14 cellular contexts compared by ENCODE assay signal in the genomic region with DNA sequence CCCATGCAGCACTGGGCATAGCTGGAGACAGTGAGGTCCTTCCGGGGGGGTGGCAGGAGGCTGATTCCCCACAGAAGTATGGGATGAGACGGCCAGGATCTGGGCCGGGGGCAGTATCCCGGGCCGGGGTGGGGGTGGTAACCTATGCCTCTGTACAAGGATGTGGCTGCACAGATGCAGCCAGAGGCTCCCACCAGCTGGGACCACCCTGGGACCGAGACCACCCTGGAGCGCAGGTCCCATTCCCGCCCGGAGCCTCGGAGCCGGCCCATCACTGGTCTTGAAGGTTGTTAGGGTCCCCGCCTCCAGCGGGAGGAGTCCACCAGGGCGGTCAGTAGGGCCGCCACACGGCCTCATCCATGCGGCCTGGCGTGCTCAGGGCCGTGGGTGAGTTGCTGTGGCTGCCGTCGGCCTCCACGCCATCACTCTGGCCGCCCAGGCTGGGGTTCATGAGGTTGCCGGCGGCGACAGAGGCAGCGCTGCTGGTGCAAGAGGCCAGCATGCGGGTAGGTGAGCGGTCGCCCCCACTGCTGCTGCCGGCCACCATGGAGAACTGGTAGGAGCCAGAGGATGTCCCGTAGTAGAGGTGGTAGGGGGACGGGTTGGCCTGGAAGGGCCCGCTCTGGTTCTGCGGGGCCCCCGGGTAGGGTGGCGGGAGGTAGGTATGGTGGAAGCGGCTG. TPM values are rescaled to one million over a fixed set of nuclear protein-coding genes. Genes with fewer than 3 reads are reported as not detected.
A peak's percentile ranks its signal among the peaks of the same experiment; 100 is the strongest.
DNase-seq lines count a peak whose midpoint lies in the region; ATAC-seq, FAIRE-seq and TF ChIP-seq lines count a peak whose summit lies in the region.
"Had no signal": no experiment of that assay in that cellular context is flagged by ENCODE, and none has a peak within 500 bp of the region (broad histone marks: within the 10 kb centered on the region; RNA-seq: fewer than 3 reads in every experiment).

No MANE protein-coding gene starts in this region.

- no peak for TF ChIP-seq EP300 in H1 (IDR thresholded peaks at IDR 0.05; ENCODE audit: borderline replicate concordance in 1 of 2, low read depth in 2 of 2, low read length in 2 of 2)

- no peak overlapping the region for H3K14ac ChIP-seq in H1 (ENCODE audit: insufficient read length)

- CTCF ChIA-PET in H1 (lab: Charles Lee; ENCODE audit: partially characterized antibody), result interaction anchor here (0.6 to 1.1 kb wide), 4 partner anchors 9 to 486 kb away, joined by 3 to 6 read pairs (median 4); a partner anchor contains a TSS

- peak overlapping the region; percentile 46; the same call in 1 of the 2 replicates for H4K8ac ChIP-seq in H1 (ENCODE audit: extremely low read depth, insufficient read depth, low read length)

- no peak for TF ChIP-seq POLR2A in H1 (IDR thresholded peaks at IDR 0.05; ENCODE audit: control extremely low read depth in 1 of 2, low read depth in 2 of 2, low read length in 2 of 2)

- H3K79me2 ChIP-seq in H1 (ENCODE audit: control insufficient read depth in 1 of 2, insufficient read depth in 2 of 2, low read length in 2 of 2), result no peaks in the 10 kb centered on the region

- H3K36me3 Mint-ChIP-seq in activated T-cell treated with anti-CD3 and anti-CD28 coated beads, Interleukin-2, amount 50 U/mL, for 4 hours (ENCODE audit: insufficient read depth), result peaks cover 21% of the 10 kb centered on the region
- H3K36me3 Mint-ChIP-seq in stimulated activated naive CD8-positive, alpha-beta T cell treated with anti-CD3 and anti-CD28 coated beads, Interleukin-15, Interleukin-2, amounts not matched to agents 100 ng/mL and 50 ng/mL, for 24 hours (ENCODE audit: low read depth), result peaks cover 50% of the 10 kb centered on the region

- H3K4me3 ChIP-seq in RWPE2 (ENCODE audit: severe bottlenecking) (no peak overlapping the region), H1 (ENCODE audit: extremely low read depth in 1 of 4, insufficient read depth in 2 of 4, low read depth in 3 of 4, low read length in 4 of 4) (no peak overlapping the region), HAP-1 (no peak overlapping the region)
- H3K4me3 ChIP-seq: upper lobe of left lung had no signal

- H4K20me1 ChIP-seq in H1 (replicated peaks in 1 of 2; ENCODE audit: control insufficient read depth in 1 of 2, insufficient read depth in 2 of 2, low read length in 2 of 2), result no peaks in the 10 kb centered on the region

- no peak overlapping the region for H2BK5ac ChIP-seq in H1 (ENCODE audit: low read depth, low read length)

- H3K9me3 ChIP-seq in RWPE2 (ENCODE audit: severe bottlenecking) (no peaks in the 10 kb centered on the region), H1 (ENCODE audit: insufficient read depth in 2 of 2, low read depth in 1 of 2, low read length in 1 of 2) (no peaks in the 10 kb centered on the region), HAP-1 (no peaks in the 10 kb centered on the region)
- H3K9me3 ChIP-seq: upper lobe of left lung had no signal

- no peak overlapping the region for H2BK15ac ChIP-seq in H1 (ENCODE audit: low read length)

- TF ChIP-seq CTCF in RWPE2 (IDR thresholded peaks at IDR 0.05; ENCODE audit: poor library complexity, severe bottlenecking), result no peak
- TF ChIP-seq CTCF in H1 (IDR thresholded peaks at IDR 0.05; ENCODE audit: control extremely low read depth in 1 of 3, insufficient read depth in 1 of 3, low read depth in 1 of 3, low read length in 3 of 3), result no peak

- no peak overlapping the region for H3K18ac ChIP-seq in H1 (ENCODE audit: extremely low read depth, low read length)

- in situ Hi-C loops in HAP-1 (cut with MboI; ENCODE audit: low sequenced_read_pairs), result no loop called here

- no peak overlapping the region for H2BK120ac ChIP-seq in H1 (replicated peaks; ENCODE audit: low read depth, low read length)

- H3K27me3 ChIP-seq in RWPE2 (ENCODE audit: insufficient read depth, poor library complexity, severe bottlenecking) (no peaks in the 10 kb centered on the region), H1 (replicated peaks in 1 of 4; ENCODE audit: control insufficient read depth in 3 of 4, extremely low read depth in 1 of 4, insufficient read depth in 3 of 4, low read length in 3 of 4) (no peaks in the 10 kb centered on the region), HAP-1 (ENCODE audit: low read depth) (no peaks in the 10 kb centered on the region)
- H3K27me3 ChIP-seq: upper lobe of left lung had no signal

- WGBS in H1 (ENCODE audit: extremely low coverage in 1 of 2, insufficient coverage in 1 of 2, insufficient read length in 1 of 2, insufficient replicate concordance in 2 of 2, low coverage in 1 of 2, low lambda C conversion rate in 2 of 2, missing lambda C conversion rate in 1 of 2), 2 experiments, result 93% methylated on average over 33 of the region's 38 CpGs; no CpG with 5 or more reads in 1 of the 2 experiments

- H3K23me2 ChIP-seq in H1 (ENCODE audit: low read depth, low read length), result no peaks in the 10 kb centered on the region

- no peak overlapping the region for H3K56ac ChIP-seq in H1 (replicated peaks; ENCODE audit: insufficient read length, low read depth, low read length)

- no peak overlapping the region for H4K5ac ChIP-seq in H1 (ENCODE audit: insufficient read length, low read depth, low read length)

- no peaks in the 10 kb centered on the region for H3K27me3 Mint-ChIP-seq in activated T-cell treated with anti-CD3 and anti-CD28 coated beads, Interleukin-2, amount 50 U/mL, for 4 hours (ENCODE audit: low read depth)
- H3K27me3 Mint-ChIP-seq in stimulated activated naive CD8-positive, alpha-beta T cell treated with anti-CD3 and anti-CD28 coated beads, Interleukin-15, Interleukin-2, amounts not matched to agents 100 ng/mL and 50 ng/mL, for 24 hours, result no peaks in the 10 kb centered on the region
- H3K27me3 Mint-ChIP-seq: activated CD4-positive, alpha-beta T cell treated with anti-CD3 and anti-CD28 coated beads, Interleukin-2, amount 10 ng/mL, durations not matched to agents 7 days and 5 days had no signal

- H3K4me1 ChIP-seq in RWPE2 (ENCODE audit: insufficient read depth, poor library complexity, severe bottlenecking) (no peaks in the 10 kb centered on the region), H1 (replicated peaks in 1 of 4; ENCODE audit: control insufficient read depth in 3 of 4, insufficient read depth in 4 of 4, low read length in 3 of 4) (no peaks in the 10 kb centered on the region; a peak in 2 of 7 replicates), HAP-1 (no peaks in the 10 kb centered on the region)
- H3K4me1 ChIP-seq: upper lobe of left lung had no signal

- H4K91ac ChIP-seq in H1 (replicated peaks; ENCODE audit: insufficient read length, low read length), result no peak overlapping the region

- POLR2A ChIA-PET in H1 (lab: Charles Lee; ENCODE audit: partially characterized antibody), result no interaction called here

- H2BK20ac ChIP-seq in H1 (ENCODE audit: low read length), result no peak overlapping the region

- intact Hi-C loops in left cardiac atrium (cut with DNase I), result loop anchor here in 1 of 2 donors (10.0 kb wide), 1 partner anchor 47 kb away; no protein-coding TSS in a partner anchor

- H3K79me1 ChIP-seq in H1 (ENCODE audit: low read depth, low read length), result no peaks in the 10 kb centered on the region

- FAIRE-seq in H1 (lab: Jason Lieb, UNC), result no peak
- FAIRE-seq: HTR-8/SVneo had no signal

- H3K4me3 Mint-ChIP-seq in activated T-cell treated with anti-CD3 and anti-CD28 coated beads, Interleukin-2, amount 50 U/mL, for 4 hours, result no peak overlapping the region
- H3K4me3 Mint-ChIP-seq in stimulated activated naive CD8-positive, alpha-beta T cell treated with anti-CD3 and anti-CD28 coated beads, Interleukin-15, Interleukin-2, amounts not matched to agents 100 ng/mL and 50 ng/mL, for 24 hours, result peak overlapping the region; percentile 23
- H3K4me3 Mint-ChIP-seq: activated CD4-positive, alpha-beta T cell treated with anti-CD3 and anti-CD28 coated beads, Interleukin-2, amount 10 ng/mL, durations not matched to agents 7 days and 5 days had no signal

- H3K27ac Mint-ChIP-seq in stimulated activated naive CD8-positive, alpha-beta T cell treated with anti-CD3 and anti-CD28 coated beads, Interleukin-15, Interleukin-2, amounts not matched to agents 100 ng/mL and 50 ng/mL, for 24 hours, result peak overlapping the region; percentile 63

- no peak overlapping the region for H2AFZ ChIP-seq in H1 (ENCODE audit: low read length)

- no peak overlapping the region for H2BK12ac ChIP-seq in H1 (ENCODE audit: low read depth, low read length)

- H2AK5ac ChIP-seq in H1 (ENCODE audit: low read depth, low read length), result peak overlapping the region; percentile 53; the same call in 1 of the 2 replicates

- H3K4me2 ChIP-seq in H1 (ENCODE audit: insufficient read depth in 1 of 2, low read depth in 2 of 2, low read length in 2 of 2), result no peak overlapping the region

- TF ChIP-seq RAD21 in H1 (IDR thresholded peaks at IDR 0.05 in 1 of 2, conservative IDR thresholded peaks at IDR 0.05 in 1 of 2; ENCODE audit: low read depth in 2 of 2, low read length in 2 of 2), result no peak

- H3K9ac ChIP-seq in H1 (replicated peaks in 1 of 4; ENCODE audit: extremely low read depth in 1 of 4, low read depth in 3 of 4, low read length in 3 of 4), result no peak overlapping the region

- peaks cover 29% of the 10 kb centered on the region for H3K4me1 Mint-ChIP-seq in activated T-cell treated with anti-CD3 and anti-CD28 coated beads, Interleukin-2, amount 50 U/mL, for 4 hours (ENCODE audit: low read depth)
- peaks cover 62% of the 10 kb centered on the region for H3K4me1 Mint-ChIP-seq in stimulated activated naive CD8-positive, alpha-beta T cell treated with anti-CD3 and anti-CD28 coated beads, Interleukin-15, Interleukin-2, amounts not matched to agents 100 ng/mL and 50 ng/mL, for 24 hours (ENCODE audit: low read depth)

- H3K9me3 Mint-ChIP-seq in activated T-cell treated with anti-CD3 and anti-CD28 coated beads, Interleukin-2, amount 50 U/mL, for 4 hours, result no peaks in the 10 kb centered on the region
- no peaks in the 10 kb centered on the region for H3K9me3 Mint-ChIP-seq in stimulated activated naive CD8-positive, alpha-beta T cell treated with anti-CD3 and anti-CD28 coated beads, Interleukin-15, Interleukin-2, amounts not matched to agents 100 ng/mL and 50 ng/mL, for 24 hours
- H3K9me3 Mint-ChIP-seq: activated CD4-positive, alpha-beta T cell treated with anti-CD3 and anti-CD28 coated beads, Interleukin-2, amount 10 ng/mL, durations not matched to agents 7 days and 5 days had no signal

- H3K36me3 ChIP-seq in RWPE2 (ENCODE audit: low read depth) (no peaks in the 10 kb centered on the region), H1 (ENCODE audit: control insufficient read depth in 2 of 4, insufficient read depth in 4 of 4, low read length in 3 of 4) (no peaks in the 10 kb centered on the region), HAP-1 (replicated peaks) (peaks cover 10% of the 10 kb centered on the region)

- no peak overlapping the region for H3K23ac ChIP-seq in H1 (ENCODE audit: insufficient read length)

- no peak for ATAC-seq in activated T-cell treated with anti-CD3 and anti-CD28 coated beads, Interleukin-2, amount 50 U/mL, for 4 hours
- no peak for ATAC-seq in RWPE2 (ENCODE audit: low read depth)
- no peak for ATAC-seq in left cardiac atrium
- ATAC-seq: PC-3, right cardiac atrium had no signal

- DNase-seq in activated T-cell treated with anti-CD3 and anti-CD28 coated beads, Interleukin-2, amount 50 U/mL, for 1 hour, result peak; percentile 22
- DNase-seq in activated T-cell treated with anti-CD3 and anti-CD28 coated beads, Interleukin-2, amount 50 U/mL, for 4 hours, result no peak
- DNase-seq in RWPE2 (ENCODE audit: low spot score) (peak; percentile 48), H1 (ENCODE audit: low read depth in 1 of 2, low spot score in 2 of 2) (no peak), HAP-1 (ENCODE audit: low spot score in 2 of 2) (no peak), middle frontal gyrus (ENCODE audit: extremely low spot score, low spot score) (no peak), left cardiac atrium (no peak)
- DNase-seq: activated CD4-positive, alpha-beta T cell treated with anti-CD3 and anti-CD28 coated beads, Interleukin-2, amount 10 ng/mL, durations not matched to agents 7 days and 5 days; DMS53; PC-3 had no signal

- H3K27ac ChIP-seq in RWPE2 (ENCODE audit: poor library complexity, severe bottlenecking), result no peak overlapping the region
- no peak overlapping the region for H3K27ac ChIP-seq in H1 (ENCODE audit: low read depth, low read length)
- H3K27ac ChIP-seq: upper lobe of left lung had no signal

- no peak overlapping the region for H3K4ac ChIP-seq in H1 (replicated peaks; ENCODE audit: insufficient read length, low read depth, low read length)

RNA-seq across cellular contexts. Expression of a gene that starts 28.1 kb away (rescaled TPM):
- total RNA-seq in activated T-cell treated with anti-CD3 and anti-CD28 coated beads, Interleukin-2, amount 50 U/mL, for 4 hours, result 100 to 1,000 TPM; 236 to 264 (median 258) TPM
- total RNA-seq in H1 (2021; fragmentation: NEBNext Ultra II Directional; extraction: Animal tissue kit (Norgen Biotek cat#: 25700)), result 0.48 and 0.82 TPM in 2 replicates
- polyA plus RNA-seq in H1 (2011; rRNA removed), result 0.49 and 0.62 TPM in 2 replicates
- polyA plus RNA-seq in H1 (2011; cell fraction: cytosol; rRNA removed), result 0.44 TPM
- 0.70 TPM for polyA plus RNA-seq in H1 (2011; cell fraction: nucleus; rRNA removed)
- 0.33 to 1.3 TPM (median 0.64 TPM) in 4 replicates for polyA plus RNA-seq in H1 (2012, experiment 1 of 2)
- polyA plus RNA-seq in H1 (2012, experiment 2 of 2), result 0.55 TPM
- 0.61 TPM for polyA plus RNA-seq in H1 (2013, experiment 1 of 2)
- polyA plus RNA-seq in H1 (2013, experiment 2 of 2), result 0.52 TPM
- 0.13 TPM in 1 of 2 replicates, not detected in the other for polyA minus RNA-seq in H1 (2011; rRNA and poly(A)+ RNA removed)
- polyA minus RNA-seq in H1 (2011; cell fraction: cytosol; rRNA and poly(A)+ RNA removed), result 1.5 TPM
- 0.30 TPM for polyA minus RNA-seq in H1 (2011; cell fraction: nucleus; rRNA and poly(A)+ RNA removed)
- 1 to 10 TPM; 1.3 to 2.4 TPM for total RNA-seq in left cardiac atrium

Comparison
In these comparisons a context has a peak if more than half of its experiments do, and no peak if none do; other contexts are left out.
1. DNase-seq: peak in activated T-cell treated with anti-CD3 and anti-CD28 coated beads, Interleukin-2, amount 50 U/mL, for 1 hour (single experiment) and RWPE2 (single experiment); none in activated T-cell treated with anti-CD3 and anti-CD28 coated beads, Interleukin-2, amount 50 U/mL, for 4 hours (single experiment), H1 (0 of 2), HAP-1 (0 of 2), middle frontal gyrus (single experiment) and left cardiac atrium (single experiment).
2. RNA of a gene that starts 28.1 kb away (total RNA-seq): 236 to 264 TPM in activated T-cell treated with anti-CD3 and anti-CD28 coated beads, Interleukin-2, amount 50 U/mL, for 4 hours; 1.3 to 2.4 TPM in left cardiac atrium and 0.48 to 0.82 TPM in H1; every median in the first group is over 10 times any median in the second.